In genomic region chr9:68844623-68845612, GRCh38 we compare ENCODE assay signal across 8 cellular contexts.
DNase-seq lines count a peak whose midpoint lies in the region; ATAC-seq and TF ChIP-seq lines count a peak whose summit lies in the region.

No MANE protein-coding gene starts in this region.

- intact Hi-C loops in head of caudate nucleus (cut with DNase I) (no loop called here), gastrocnemius medialis (cut with DNase I; ENCODE audit: low total_unique reads) (loop anchor here (10.0 kb wide), 2 partner anchors 140 to 260 kb away; partner anchors contain the start of gene PIP5K1B)

- H3K4me2 ChIP-seq in KMS-11: peak overlapping the region; percentile 54

- H3K27ac ChIP-seq in KMS-11 (peak overlapping the region; percentile 56), gastrocnemius medialis (no peak overlapping the region)

- CTCF ChIA-PET in WTC11 (lab: Charles Lee): interaction anchor here (0.7 to 2.0 kb wide), 43 partner anchors 8 to 378 kb away, joined by 3 to 15 read pairs (median 4); partner anchors contain the start of gene PIP5K1B

- H3K27me3 ChIP-seq in KMS-11 (ENCODE audit: insufficient read depth, low read depth): no peaks in the 10 kb centered on the region
- no peaks in the 10 kb centered on the region for H3K27me3 ChIP-seq in gastrocnemius medialis

- in situ Hi-C loops in gastrocnemius medialis (cut with MboI; ENCODE audit: low sequenced_read_pairs in 4 of 4): loop anchor here in 2 of 4 donors (25.0 kb wide), 2 partner anchors 108 to 258 kb away; no protein-coding TSS in a partner anchor

- H3K4me3 Mint-ChIP-seq in WTC11: no peak overlapping the region

- H3K4me3 ChIP-seq in KMS-11 (IDR thresholded peaks at IDR 0.05; ENCODE audit: insufficient read depth, low read depth, low read length): no peak overlapping the region
- H3K4me3 ChIP-seq in gastrocnemius medialis: no peak overlapping the region

- ATAC-seq in GM21360 (IDR thresholded peaks at IDR 0.05; ENCODE audit: unreplicated experiment) (peak; percentile 73), WTC11 (peak; percentile 83), gastrocnemius medialis (no peak), GM18861 (IDR thresholded peaks at IDR 0.05; ENCODE audit: unreplicated experiment) (no peak)

- no peaks in the 10 kb centered on the region for H3K36me3 ChIP-seq in KMS-11 (ENCODE audit: insufficient read depth)
- no peaks in the 10 kb centered on the region for H3K36me3 ChIP-seq in gastrocnemius medialis

- DNase-seq in ELR (ENCODE audit: low read depth): peak; percentile 43
- peak; percentile 65 for DNase-seq in WTC11 (ENCODE audit: low spot score)
- DNase-seq in head of caudate nucleus: peak in 37 of 42 donors; percentile 18 to 80 (median 46)
- DNase-seq in gastrocnemius medialis: no peak
- DNase-seq in NCI-H128 (lab: John Stamatoyannopoulos, UW; ENCODE audit: unreplicated experiment): no peak

- no peaks in the 10 kb centered on the region for H4K20me1 ChIP-seq in KMS-11 (ENCODE audit: insufficient read depth)

- H3K4me1 ChIP-seq in KMS-11 (ENCODE audit: low read depth, poor library complexity, severe bottlenecking) (peaks cover 29% of the 10 kb centered on the region), gastrocnemius medialis (peaks cover 7 to 13% of the 10 kb centered on the region in 2 donors)

- H3K27ac Mint-ChIP-seq in WTC11: no peak overlapping the region

- H2AFZ ChIP-seq in KMS-11 (ENCODE audit: low read depth): peak overlapping the region; percentile 53; the same call in 1 of the 2 replicates

- TF ChIP-seq CTCF in KMS-11 (conservative IDR thresholded peaks at IDR 0.05; ENCODE audit: low read depth, low read length) (peak; percentile 83), WTC11 (IDR thresholded peaks at IDR 0.05) (peak; percentile 49), gastrocnemius medialis (IDR thresholded peaks at IDR 0.05 in 4 of 5, conservative IDR thresholded peaks at IDR 0.05 in 1 of 5) (peak; percentile 12 to 55 (median 40))

- H3K9ac ChIP-seq in KMS-11: no peak overlapping the region; the same call in 1 of the 2 replicates

- POLR2A ChIA-PET in WTC11 (lab: Charles Lee): no interaction called here

- no peaks in the 10 kb centered on the region for H3K79me2 ChIP-seq in KMS-11 (ENCODE audit: insufficient read depth, low read depth)

- peaks cover 15% of the 10 kb centered on the region for H3K4me1 Mint-ChIP-seq in WTC11

- no peak for TF ChIP-seq POLR2A in gastrocnemius medialis (IDR thresholded peaks at IDR 0.05)

- no peaks in the 10 kb centered on the region for H3K36me3 Mint-ChIP-seq in WTC11

- H3K27me3 Mint-ChIP-seq in WTC11 (ENCODE audit: low read depth): no peaks in the 10 kb centered on the region

- H3K9me3 Mint-ChIP-seq in WTC11: no peaks in the 10 kb centered on the region; the same call in 1 of the 2 replicates

- no peaks in the 10 kb centered on the region for H3K9me3 ChIP-seq in gastrocnemius medialis

TF ChIP-seq in WTC11, 78 proteins besides CTCF, POLR2A, EP300 and RAD21:
- TF ChIP-seq IRF2 (CRISPR knock-in tag; IDR thresholded peaks at IDR 0.05; ENCODE audit: borderline replicate concordance, low read depth) (no peak), CREB1 (CRISPR knock-in tag; IDR thresholded peaks at IDR 0.05) (no peak), EMX1 (CRISPR knock-in tag; IDR thresholded peaks at IDR 0.05) (no peak)

Comparison
In these comparisons a context has a peak if more than half of its experiments do, and no peak if none do; other contexts are left out.
1. DNase-seq: peak in ELR (single experiment), WTC11 (single experiment) and head of caudate nucleus (37 of 42); none in gastrocnemius medialis (0 of 2) and NCI-H128 (single experiment).
2. ATAC-seq: peak in GM21360 (single experiment) and WTC11 (single experiment); none in gastrocnemius medialis (0 of 2) and GM18861 (single experiment).
3. Peak in every context shown above with its lines, with median percentiles within 50 percentile points of each other: CTCF ChIP-seq.